Comparison of ENCODE assay signal across 1 cellular context in the genomic region with DNA sequence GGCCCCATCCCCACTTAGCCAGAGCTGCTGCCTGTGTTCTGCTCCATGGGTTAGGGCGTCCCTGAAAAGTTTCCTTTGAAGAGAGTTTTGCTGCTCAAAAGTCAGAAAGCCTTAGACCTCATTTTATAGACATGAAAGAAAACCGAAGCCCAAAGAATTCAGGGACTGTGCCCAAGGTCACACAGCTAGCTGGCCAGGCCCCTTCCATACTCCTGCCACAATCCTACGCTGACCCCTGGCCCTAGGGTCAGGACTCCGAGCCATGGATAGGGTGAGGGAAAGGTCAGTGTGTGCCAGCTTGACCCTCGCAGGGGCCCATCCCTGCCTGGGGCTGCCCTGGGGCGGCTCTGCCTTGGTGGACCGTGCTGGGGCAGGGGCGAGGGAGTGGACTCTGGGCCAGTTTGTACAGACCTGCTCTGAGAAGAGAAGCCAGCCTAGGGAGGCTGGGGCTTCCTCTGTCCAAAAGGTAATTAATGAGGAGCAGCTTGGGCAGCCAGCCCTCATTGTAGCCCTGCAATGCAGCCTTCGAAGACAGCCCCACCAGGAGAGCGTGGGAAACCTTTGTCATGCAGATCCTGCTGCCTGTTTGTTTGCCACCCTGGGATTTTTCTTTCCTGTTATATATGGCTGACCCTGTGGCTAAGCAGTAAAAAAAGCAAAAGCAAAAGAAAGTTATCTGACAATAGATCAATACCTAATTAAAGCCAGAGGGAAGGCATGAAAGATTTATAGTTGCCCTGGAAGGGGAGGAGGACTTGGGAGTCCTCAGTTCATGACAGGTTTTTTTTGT.
TF ChIP-seq lines count a peak whose summit lies in the region.

No MANE protein-coding gene starts in this region.

TF ChIP-seq in GM23338, 12 proteins besides CTCF, POLR2A, EP300 and RAD21 (continued from another document):
- TF ChIP-seq STAT1 (IDR thresholded peaks at IDR 0.05; ENCODE audit: unreplicated experiment) (no peak), EZH2 (IDR thresholded peaks at IDR 0.05; ENCODE audit: low read depth, unreplicated experiment) (no peak)
